ENCODE assay signal across 2 cellular contexts in genomic region chr2:233089851-233090250, GRCh38.
TF ChIP-seq lines count a peak whose summit lies in the region.

No MANE protein-coding gene starts in this region.

TF ChIP-seq in GM12891, 5 proteins besides CTCF, POLR2A, EP300 and RAD21:
- TF ChIP-seq SPI1 (IDR thresholded peaks at IDR 0.05; ENCODE audit: low read depth, low read length) (no peak), POLR2AphosphoS5 (IDR thresholded peaks at IDR 0.05; ENCODE audit: low read depth, low read length) (0 out of 2 replicates have a peak, but pooled peaks have one; percentile 22)

TF ChIP-seq in HepG2, 621 proteins besides CTCF, POLR2A, EP300 and RAD21:
- no peak for TF ChIP-seq PCBP2 (optimal IDR thresholded peaks at IDR 0.05; ENCODE audit: low read depth, low read length, poor library complexity, severe bottlenecking)
- no peak for TF ChIP-seq ZNF275 (CRISPR knock-in tag; IDR thresholded peaks at IDR 0.05; ENCODE audit: borderline replicate concordance)
- no peak for TF ChIP-seq JUNB (CRISPR knock-in tag; IDR thresholded peaks at IDR 0.05; ENCODE audit: borderline replicate concordance)
- no peak for TF ChIP-seq RAD51 (IDR thresholded peaks at IDR 0.05; ENCODE audit: borderline replicate concordance)
